ENCODE assay signal across 8 cellular contexts in the genomic region with DNA sequence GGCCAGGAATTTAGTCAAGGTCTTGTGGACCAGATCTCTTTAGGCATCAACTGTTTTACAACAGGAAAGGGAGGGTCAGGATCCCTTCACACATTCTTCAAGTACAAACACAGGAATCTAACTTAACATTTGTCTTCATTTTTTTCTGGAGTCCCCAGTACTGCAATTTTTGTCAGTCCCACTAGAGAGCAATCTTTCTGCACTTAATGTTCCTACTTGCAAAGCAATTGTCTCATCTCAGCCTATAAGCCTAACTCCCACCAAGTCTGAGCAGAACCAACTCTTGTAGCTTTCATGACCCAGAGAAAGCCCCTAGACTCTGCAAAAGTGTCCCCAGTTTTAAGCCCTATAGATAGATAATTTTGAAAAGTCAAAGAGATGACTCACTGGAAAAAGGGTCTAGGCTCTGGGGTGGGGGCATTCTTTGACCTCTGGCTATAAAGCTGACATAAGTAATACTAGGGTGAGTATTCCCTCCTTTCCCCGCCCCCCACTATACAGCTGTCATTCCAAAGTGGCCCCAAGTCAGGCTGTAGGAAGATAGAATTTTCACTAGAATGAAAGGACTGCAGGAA. TPM values are rescaled to one million over a fixed set of nuclear protein-coding genes. Genes with fewer than 3 reads are reported as not detected.
DNase-seq lines count a peak whose midpoint lies in the region; ATAC-seq and TF ChIP-seq lines count a peak whose summit lies in the region.

No MANE protein-coding gene starts in this region.

- H3K9me3 ChIP-seq in Karpas-422 (ENCODE audit: low read length) = no peaks in the 10 kb centered on the region

- DNase-seq in NCI-H2029 (lab: John Stamatoyannopoulos, UW) (peak; percentile 19), NCI-H2029 treated with DMSO at 0.1 percent for 48 hours (lab: John Stamatoyannopoulos, UW) (no peak), Karpas-422 (peak; percentile 87), RKO (ENCODE audit: low spot score) (peak; percentile 86), choroid plexus epithelial cell (ENCODE audit: low read depth) (peak; percentile 90), midbrain (lab: John Stamatoyannopoulos, UW) (peak; percentile 30)

- H3K4me1 ChIP-seq in Karpas-422 (ENCODE audit: low read length) = peaks cover 22% of the 10 kb centered on the region

- peak; percentile 74 for TF ChIP-seq CTCF in choroid plexus epithelial cell (conservative IDR thresholded peaks at IDR 0.05; ENCODE audit: low read depth, low read length)

- H3K79me2 ChIP-seq in Karpas-422 (ENCODE audit: low read length) = peaks cover 26% of the 10 kb centered on the region

- no peaks in the 10 kb centered on the region for H3K9me2 ChIP-seq in Karpas-422 (replicated peaks; ENCODE audit: insufficient read depth, low read length)

- ATAC-seq in GM18517 (IDR thresholded peaks at IDR 0.05; ENCODE audit: unreplicated experiment) (no peak), HG02970 (IDR thresholded peaks at IDR 0.05; ENCODE audit: low FRiP score, unreplicated experiment) (no peak)

- no peak overlapping the region; the same call in 1 of the 2 replicates for H2AFZ ChIP-seq in Karpas-422 (ENCODE audit: low read length)

- H3K36me3 ChIP-seq in Karpas-422 (ENCODE audit: insufficient read depth, low read length) = peaks cover 7% of the 10 kb centered on the region; the same call in 1 of the 2 replicates

- no peak overlapping the region for H3K27ac ChIP-seq in Karpas-422 (ENCODE audit: low read length)

- H3K4me2 ChIP-seq in Karpas-422 (ENCODE audit: low read depth, low read length, poor library complexity, severe bottlenecking) = no peak overlapping the region

- 0 out of 2 replicates have a peak, but pooled peaks cover 10% of the 10 kb centered on the region for H4K20me1 ChIP-seq in Karpas-422 (ENCODE audit: insufficient read depth, low read depth, low read length)

- no peak overlapping the region for H3K9ac ChIP-seq in Karpas-422 (ENCODE audit: low read length)

- H3K4me3 ChIP-seq in Karpas-422 (ENCODE audit: low read length) = no peak overlapping the region
- H3K4me3 ChIP-seq in choroid plexus epithelial cell (ENCODE audit: low read depth, low read length) = no peak overlapping the region

- no peaks in the 10 kb centered on the region for H3K27me3 ChIP-seq in Karpas-422 (ENCODE audit: low read length)

RNA-seq across cellular contexts. Expression of a gene that starts 1.9 kb away (rescaled TPM):
- total RNA-seq in Karpas-422 (2014; rRNA removed; shearing (Covaris generic); ENCODE audit: low replicate concordance) = 10.0 and 10.7 TPM in 2 replicates

RNA-seq across cellular contexts. Expression of a gene that starts 8.1 kb away (rescaled TPM):
- not detected in 2 replicates for total RNA-seq in Karpas-422 (2014; rRNA removed; shearing (Covaris generic); ENCODE audit: low replicate concordance)

RNA-seq across cellular contexts. Expression of a gene that starts 41.7 kb away (rescaled TPM):
- 0.11 and 3.8 TPM in 2 replicates for total RNA-seq in Karpas-422 (2014; rRNA removed; shearing (Covaris generic); ENCODE audit: low replicate concordance)

RNA-seq across cellular contexts. Expression of a gene that starts 50.8 kb away (rescaled TPM):
- total RNA-seq in Karpas-422 (2014; rRNA removed; shearing (Covaris generic); ENCODE audit: low replicate concordance) = 0.11 TPM in 1 of 2 replicates, not detected in the other
